ENCODE assay signal across 15 cellular contexts in the genomic region with DNA sequence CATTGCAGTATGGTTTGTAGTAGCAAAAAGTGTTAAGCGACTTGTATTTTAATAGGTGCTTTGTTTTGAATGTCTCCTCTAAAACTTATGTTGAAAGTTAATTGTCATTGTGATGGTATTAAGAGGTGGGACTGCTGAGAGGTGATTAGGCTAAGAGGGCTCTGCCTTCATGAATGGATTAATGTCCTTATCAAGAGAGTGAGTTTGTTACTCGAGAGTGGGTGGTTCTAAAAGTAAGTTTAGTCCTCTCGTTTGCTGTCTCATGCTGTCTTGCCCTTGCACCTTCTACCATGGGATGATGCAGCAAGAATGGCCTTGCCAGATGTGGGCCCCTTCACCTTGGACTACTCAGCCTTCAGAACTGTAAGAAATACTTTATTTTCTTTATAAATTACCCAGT. TPM values are rescaled to one million over a fixed set of nuclear protein-coding genes. Genes with fewer than 3 reads are reported as not detected.
DNase-seq lines count a peak whose midpoint lies in the region; ATAC-seq and TF ChIP-seq lines count a peak whose summit lies in the region.
"Had no signal": no experiment of that assay in that cellular context is flagged by ENCODE, and none has a peak within 500 bp of the region (broad histone marks: within the 10 kb centered on the region; RNA-seq: fewer than 3 reads in every experiment).

No MANE protein-coding gene starts in this region.

- TF ChIP-seq CTCF in WTC11 (IDR thresholded peaks at IDR 0.05), result no peak

- no peak overlapping the region for H4K91ac ChIP-seq in trophoblast cell (ENCODE audit: low read depth, low read length)

- no peak overlapping the region for H2AK5ac ChIP-seq in trophoblast cell (ENCODE audit: low read length)

- H3K9ac ChIP-seq in iPS-20b (ENCODE audit: low read depth, low read length) (no peak overlapping the region), trophoblast cell (ENCODE audit: low read length) (no peak overlapping the region)
- H3K9ac ChIP-seq: BLaER1 had no signal

- H2BK12ac ChIP-seq in trophoblast cell (ENCODE audit: low read length), result no peak overlapping the region

- no peaks in the 10 kb centered on the region for H3K79me1 ChIP-seq in trophoblast cell (ENCODE audit: low read length)

- POLR2A ChIA-PET in WTC11 (lab: Charles Lee), result interaction anchor here (0.8 kb wide), 1 partner anchor 18 kb away, joined by 4 read pairs; no protein-coding TSS in a partner anchor
- POLR2A ChIA-PET in CD8-positive, alpha-beta memory T cell (lab: Charles Lee), result no interaction called here

- no peaks in the 10 kb centered on the region for H3K27me3 Mint-ChIP-seq in activated naive CD8-positive, alpha-beta T cell
- no peaks in the 10 kb centered on the region for H3K27me3 Mint-ChIP-seq in activated naive CD8-positive, alpha-beta T cell treated with anti-CD3 and anti-CD28 coated beads, Interleukin-2, amount 50 U/mL, for 24 hours
- H3K27me3 Mint-ChIP-seq in WTC11 (ENCODE audit: low read depth), result no peaks in the 10 kb centered on the region
- no peaks in the 10 kb centered on the region for H3K27me3 Mint-ChIP-seq in CD8-positive, alpha-beta memory T cell

- H3K79me2 ChIP-seq in trophoblast cell (ENCODE audit: control insufficient read depth, insufficient read depth, low read length, poor library complexity), result peaks cover 5% of the 10 kb centered on the region

- H3K27me3 ChIP-seq in iPS-20b (ENCODE audit: insufficient read depth, low read length) (no peaks in the 10 kb centered on the region), trophoblast cell (ENCODE audit: insufficient read depth, low read length) (no peaks in the 10 kb centered on the region)
- H3K27me3 ChIP-seq in CD8-positive, alpha-beta memory T cell (ENCODE audit: insufficient read depth, low read length, poor library complexity, severe bottlenecking), result no peaks in the 10 kb centered on the region
- H3K27me3 ChIP-seq: BLaER1 had no signal

- H3K27ac ChIP-seq in iPS-20b (ENCODE audit: low read length) (no peak overlapping the region), trophoblast cell (ENCODE audit: low read depth, low read length) (no peak overlapping the region)
- no peak overlapping the region for H3K27ac ChIP-seq in CD8-positive, alpha-beta memory T cell (ENCODE audit: low read depth, low read length)
- H3K27ac ChIP-seq: BLaER1 had no signal

- peaks cover 12% of the 10 kb centered on the region for H3K36me3 Mint-ChIP-seq in activated naive CD8-positive, alpha-beta T cell
- H3K36me3 Mint-ChIP-seq in activated naive CD8-positive, alpha-beta T cell treated with anti-CD3 and anti-CD28 coated beads, Interleukin-2, amount 50 U/mL, for 24 hours (ENCODE audit: low read depth), result peaks cover 22% of the 10 kb centered on the region
- H3K36me3 Mint-ChIP-seq in WTC11, result peaks cover 4% of the 10 kb centered on the region; the same call in 1 of the 2 replicates
- peaks cover 0 to 3% (median 1%) of the 10 kb centered on the region in 3 donors for H3K36me3 Mint-ChIP-seq in CD8-positive, alpha-beta memory T cell

- peak overlapping the region; percentile 14 for H3K4ac ChIP-seq in trophoblast cell (ENCODE audit: low read depth, low read length)

- no peak overlapping the region for H4K8ac ChIP-seq in trophoblast cell (ENCODE audit: low read depth, low read length)

- no peak overlapping the region for H2BK120ac ChIP-seq in trophoblast cell (ENCODE audit: insufficient read depth, low read length, poor library complexity)

- CTCF ChIA-PET in WTC11 (lab: Charles Lee), result interaction anchor here (1.2 to 1.7 kb wide), 2 partner anchors 93 to 160 kb away, joined by 3 to 4 read pairs; no protein-coding TSS in a partner anchor
- CTCF ChIA-PET in CD8-positive, alpha-beta memory T cell (lab: Charles Lee), result interaction anchor here (1.2 to 2.1 kb wide), 2 partner anchors 9 to 160 kb away, joined by 4 to 7 read pairs; no protein-coding TSS in a partner anchor

- H3K4me1 Mint-ChIP-seq in activated naive CD8-positive, alpha-beta T cell (ENCODE audit: low read depth), result peaks cover 71% of the 10 kb centered on the region
- H3K4me1 Mint-ChIP-seq in activated naive CD8-positive, alpha-beta T cell treated with anti-CD3 and anti-CD28 coated beads, Interleukin-2, amount 50 U/mL, for 24 hours, result peaks cover 62% of the 10 kb centered on the region
- peaks cover 70% of the 10 kb centered on the region for H3K4me1 Mint-ChIP-seq in WTC11
- H3K4me1 Mint-ChIP-seq in CD8-positive, alpha-beta memory T cell, result peaks cover 69 to 88% (median 83%) of the 10 kb centered on the region in 3 donors

- ATAC-seq in activated naive CD8-positive, alpha-beta T cell treated with anti-CD3 and anti-CD28 coated beads, Interleukin-2, amount 50 U/mL, for 24 hours, result no peak
- ATAC-seq in WTC11 (peak; percentile 59), HG03520 (IDR thresholded peaks at IDR 0.05; ENCODE audit: unreplicated experiment) (no peak), GM21526 (IDR thresholded peaks at IDR 0.05; ENCODE audit: low FRiP score, unreplicated experiment) (no peak)
- ATAC-seq: PC-3 had no signal

- no peak overlapping the region for H3K4me3 Mint-ChIP-seq in activated naive CD8-positive, alpha-beta T cell
- no peak overlapping the region for H3K4me3 Mint-ChIP-seq in activated naive CD8-positive, alpha-beta T cell treated with anti-CD3 and anti-CD28 coated beads, Interleukin-2, amount 50 U/mL, for 24 hours
- H3K4me3 Mint-ChIP-seq in WTC11, result no peak overlapping the region
- H3K4me3 Mint-ChIP-seq in CD8-positive, alpha-beta memory T cell, result no peak overlapping the region

- no peak overlapping the region for H3K14ac ChIP-seq in trophoblast cell (ENCODE audit: low read length)

- H3K4me3 ChIP-seq in iPS-20b (ENCODE audit: low read length), result peak overlapping the region; percentile 27; the same call in 1 of the 2 replicates
- no peak overlapping the region for H3K4me3 ChIP-seq in trophoblast cell (ENCODE audit: low read depth, low read length)
- H3K4me3 ChIP-seq in CD8-positive, alpha-beta memory T cell (ENCODE audit: low read length), result no peak overlapping the region
- H3K4me3 ChIP-seq: BLaER1 had no signal

- H3K27ac Mint-ChIP-seq in activated naive CD8-positive, alpha-beta T cell, result peak overlapping the region; percentile 19
- H3K27ac Mint-ChIP-seq in activated naive CD8-positive, alpha-beta T cell treated with anti-CD3 and anti-CD28 coated beads, Interleukin-2, amount 50 U/mL, for 24 hours, result no peak overlapping the region
- H3K27ac Mint-ChIP-seq in WTC11, result peak overlapping the region; percentile 62
- no peak overlapping the region for H3K27ac Mint-ChIP-seq in CD8-positive, alpha-beta memory T cell

- no peak for DNase-seq in activated naive CD8-positive, alpha-beta T cell treated with anti-CD3 and anti-CD28 coated beads, Interleukin-2, amount 50 U/mL, for 24 hours
- DNase-seq in WTC11 (ENCODE audit: low spot score) (no peak), trophoblast cell (no peak)
- no peak for DNase-seq in CD8-positive, alpha-beta memory T cell
- DNase-seq: DND-41, KBM-7, NCI-H1436, NCI-H2081, NCI-H524 treated with DMSO at 0.1 percent for 48 hours, PC-3 had no signal

- H3K9me3 ChIP-seq in iPS-20b (ENCODE audit: insufficient read depth, low read depth, low read length) (no peaks in the 10 kb centered on the region), trophoblast cell (ENCODE audit: insufficient read depth, low read depth, low read length) (no peaks in the 10 kb centered on the region)
- no peaks in the 10 kb centered on the region for H3K9me3 ChIP-seq in CD8-positive, alpha-beta memory T cell (ENCODE audit: low read length)

- no peak overlapping the region for H4K12ac ChIP-seq in trophoblast cell (ENCODE audit: low read depth, low read length)

- no peak overlapping the region for H3K23ac ChIP-seq in trophoblast cell (ENCODE audit: low read length)

- H3K18ac ChIP-seq in trophoblast cell (ENCODE audit: low read length), result peak overlapping the region; percentile 35

- no peaks in the 10 kb centered on the region for H3K36me3 ChIP-seq in iPS-20b (ENCODE audit: insufficient read depth, low read depth, low read length)
- no peaks in the 10 kb centered on the region for H3K36me3 ChIP-seq in trophoblast cell (ENCODE audit: control insufficient read depth in 1 of 2, insufficient read depth in 2 of 2, low read length in 2 of 2)
- no peaks in the 10 kb centered on the region for H3K36me3 ChIP-seq in CD8-positive, alpha-beta memory T cell (ENCODE audit: insufficient read depth, low read length)

- H3K4me2 ChIP-seq in trophoblast cell (ENCODE audit: low read length), result no peak overlapping the region
- H3K4me2 ChIP-seq: BLaER1 had no signal

- peaks cover 20% of the 10 kb centered on the region; the same call in 1 of the 2 replicates for H3K4me1 ChIP-seq in iPS-20b (ENCODE audit: insufficient read depth, low read length)
- H3K4me1 ChIP-seq in trophoblast cell (ENCODE audit: control insufficient read depth in 1 of 2, insufficient read depth in 2 of 2, low read length in 2 of 2), result peaks cover 0 to 3% of the 10 kb centered on the region in 2 experiments
- H3K4me1 ChIP-seq in CD8-positive, alpha-beta memory T cell (ENCODE audit: insufficient read depth, low read length), result peaks cover 13% of the 10 kb centered on the region

- no peak overlapping the region for H2BK5ac ChIP-seq in trophoblast cell (ENCODE audit: low read depth, low read length, poor library complexity)

- no CpG with 5 or more reads among the region's 3 CpGs for WGBS in trophoblast cell (ENCODE audit: extremely low coverage, insufficient coverage, insufficient read length)

- peaks cover 5% of the 10 kb centered on the region for H3K9me3 Mint-ChIP-seq in activated naive CD8-positive, alpha-beta T cell (ENCODE audit: low read depth)
- H3K9me3 Mint-ChIP-seq in activated naive CD8-positive, alpha-beta T cell treated with anti-CD3 and anti-CD28 coated beads, Interleukin-2, amount 50 U/mL, for 24 hours, result peaks cover 19% of the 10 kb centered on the region
- H3K9me3 Mint-ChIP-seq in WTC11, result peaks cover 5% of the 10 kb centered on the region; the same call in 1 of the 2 replicates
- H3K9me3 Mint-ChIP-seq in CD8-positive, alpha-beta memory T cell, result peaks cover 0 to 2% (median 0%) of the 10 kb centered on the region in 5 donors

- H2AFZ ChIP-seq in trophoblast cell (ENCODE audit: insufficient read depth, low read length, poor library complexity), result no peak overlapping the region

TF ChIP-seq in WTC11, 78 proteins besides CTCF, POLR2A, EP300 and RAD21 (continues in another document):
- TF ChIP-seq, protein P1, sequence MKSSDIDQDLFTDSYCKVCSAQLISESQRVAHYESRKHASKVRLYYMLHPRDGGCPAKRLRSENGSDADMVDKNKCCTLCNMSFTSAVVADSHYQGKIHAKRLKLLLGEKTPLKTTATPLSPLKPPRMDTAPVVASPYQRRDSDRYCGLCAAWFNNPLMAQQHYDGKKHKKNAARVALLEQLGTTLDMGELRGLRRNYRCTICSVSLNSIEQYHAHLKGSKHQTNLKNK (CRISPR knock-in tag; IDR thresholded peaks at IDR 0.05), result no peak

RNA-seq across cellular contexts. Expression of a gene that starts 17.4 kb away (rescaled TPM):
- total RNA-seq in WTC11 (2021), result 30.7 to 36.9 TPM (median 30.7 TPM) in 3 replicates
- polyA plus RNA-seq in trophoblast cell (2013), result 12.3 and 13.2 TPM in 2 replicates
- total RNA-seq in CD8-positive, alpha-beta memory T cell, result 10 to 100 TPM; 21.4 to 21.7 TPM
- polyA plus RNA-seq in CD8-positive, alpha-beta memory T cell, result 14.7 TPM

Comparison
In these comparisons a context has a peak if more than half of its experiments do, and no peak if none do; other contexts are left out.
1. H3K27ac Mint-ChIP-seq: peak in activated naive CD8-positive, alpha-beta T cell (single experiment) and WTC11 (single experiment); none in activated naive CD8-positive, alpha-beta T cell treated with anti-CD3 and anti-CD28 coated beads, Interleukin-2, amount 50 U/mL, for 24 hours (single experiment) and CD8-positive, alpha-beta memory T cell (0 of 8).